In genomic region chr16:81310045-81310644, GRCh38 we compare ENCODE assay signal across 17 cellular contexts.
"Had no signal": no experiment of that assay in that cellular context is flagged by ENCODE, and none has a peak within 500 bp of the region (broad histone marks: within the 10 kb centered on the region; RNA-seq: fewer than 3 reads in every experiment).

No MANE protein-coding gene starts in this region.

- DNase-seq: activated CD8-positive, alpha-beta memory T cell treated with anti-CD3 and anti-CD28 coated beads, Interleukin-2, amount 50 U/mL, for 4 hours; activated effector memory CD4-positive, alpha-beta T cell treated with Interleukin-2 at 50 U/mL for 16 hours; effector memory CD8-positive, alpha-beta T cell; foreskin melanocyte; head of caudate nucleus; immature natural killer cell; mesenchymal stem cell; naive thymus-derived CD8-positive, alpha-beta T cell; pancreas; sigmoid colon; SJCRH30; stimulated activated CD8-positive, alpha-beta memory T cell treated with anti-CD3 and anti-CD28 coated beads, Interleukin-4, amount 100 ng/mL, for 48 hours; stomach; T-helper 2 cell; testis; upper lobe of right lung had no signal

- H3K27me3 Mint-ChIP-seq: dendritic cell treated with granulocyte-macrophage colony-stimulating factor and Interleukin-4, amounts not matched to agents 40 ng/mL and 50 ng/mL, for 4 days; effector memory CD8-positive, alpha-beta T cell; naive thymus-derived CD8-positive, alpha-beta T cell had no signal

- H3K9me3 Mint-ChIP-seq: dendritic cell treated with granulocyte-macrophage colony-stimulating factor and Interleukin-4, amounts not matched to agents 40 ng/mL and 50 ng/mL, for 4 days; effector memory CD8-positive, alpha-beta T cell; immature natural killer cell; naive thymus-derived CD8-positive, alpha-beta T cell had no signal

- H3K4me3 Mint-ChIP-seq: dendritic cell treated with granulocyte-macrophage colony-stimulating factor and Interleukin-4, amounts not matched to agents 40 ng/mL and 50 ng/mL, for 4 days; effector memory CD8-positive, alpha-beta T cell; immature natural killer cell; naive thymus-derived CD8-positive, alpha-beta T cell had no signal

- H3K27ac Mint-ChIP-seq: dendritic cell treated with granulocyte-macrophage colony-stimulating factor and Interleukin-4, amounts not matched to agents 40 ng/mL and 50 ng/mL, for 4 days; immature natural killer cell had no signal

- ATAC-seq: effector memory CD8-positive, alpha-beta T cell; naive thymus-derived CD8-positive, alpha-beta T cell; pancreas; upper lobe of right lung had no signal

- H3K36me3 Mint-ChIP-seq: immature natural killer cell had no signal
